1 cellular context compared by ENCODE assay signal in genomic region chr15:74193305-74193718, GRCh38.
A peak's percentile ranks its signal among the peaks of the same experiment; 100 is the strongest.
TF ChIP-seq lines count a peak whose summit lies in the region.

No MANE protein-coding gene starts in this region.

TF ChIP-seq in endothelial cell of umbilical vein, 7 proteins besides CTCF, POLR2A, EP300 and RAD21:
- TF ChIP-seq POLR2AphosphoS5 (IDR thresholded peaks at IDR 0.05; ENCODE audit: insufficient read depth, low read depth, low read length) (no peak), GATA2 (IDR thresholded peaks at IDR 0.05; ENCODE audit: insufficient read depth, insufficient read length, low read depth, low read length) (peak; percentile 19), FOS (IDR thresholded peaks at IDR 0.05; ENCODE audit: borderline replicate concordance, insufficient read depth, low read length) (peak; percentile 69)
